In the genomic region with DNA sequence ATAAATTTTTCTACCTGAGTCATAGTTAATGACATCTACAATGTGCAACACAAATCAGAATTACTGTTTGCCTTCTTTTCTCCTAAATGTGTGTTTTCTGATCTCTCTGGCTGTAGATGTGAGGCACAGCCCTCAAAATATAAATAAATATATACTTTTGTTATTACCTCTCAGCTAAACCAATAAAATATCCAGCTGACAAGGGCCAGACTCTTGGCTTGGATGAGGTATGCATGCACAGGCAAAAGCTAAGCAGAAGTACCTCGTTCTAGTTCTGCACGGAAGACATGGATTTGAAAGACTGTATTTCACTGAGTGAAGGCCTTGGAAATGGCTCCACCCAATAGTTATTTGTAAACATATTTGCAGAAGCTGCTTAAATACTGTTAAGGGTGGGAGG, we compare ENCODE assay signal across 33 cellular contexts.
"Had no signal": no experiment of that assay in that cellular context is flagged by ENCODE, and none has a peak within 500 bp of the region (broad histone marks: within the 10 kb centered on the region; RNA-seq: fewer than 3 reads in every experiment).

No MANE protein-coding gene starts in this region.

- H3K36me3 ChIP-seq: MG63 had no signal

- H3K27me3 ChIP-seq: MG63 had no signal

- DNase-seq: Karpas-422, Kasumi-1, KG1, MG63, MM.1S, MV-4-11, NCI-H1048, NCI-H1092, NCI-H1092 treated with DMSO at 0.1 percent for 48 hours, NCI-H1105, NCI-H1105 treated with DMSO at 0.1 percent for 48 hours, NCI-H1417 treated with DMSO at 0.1 percent for 48 hours, NCI-H1436, NCI-H1436 treated with DMSO at 0.1 percent for 48 hours, NCI-H146, NCI-H1694, NCI-H1694 treated with DMSO at 0.1 percent for 48 hours, NCI-H187, NCI-H187 treated with DMSO at 0.1 percent for 48 hours, NCI-H1930, NCI-H2029, NCI-H2029 treated with DMSO at 0.1 percent for 48 hours, NCI-H2081, NCI-H2081 treated with DMSO at 0.1 percent for 48 hours, NCI-H2107, NCI-H2171, NCI-H2171 treated with DMSO at 0.1 percent for 48 hours, NCI-H2227 treated with DMSO at 0.1 percent for 48 hours, NCI-H226, NCI-H345, NCI-H446, NCI-H446 treated with DMSO at 0.1 percent for 48 hours had no signal

- H3K9ac ChIP-seq: KMS-11 had no signal

- H3K27ac ChIP-seq: KMS-11 had no signal

- H3K9me3 ChIP-seq: MG63 had no signal

- H3K4me3 ChIP-seq: MG63 had no signal

- H3K4me2 ChIP-seq: KMS-11 had no signal
